Comparison of ENCODE assay signal across 8 cellular contexts in genomic region chr5:157948738-157949410, GRCh38.
DNase-seq lines count a peak whose midpoint lies in the region; ATAC-seq and TF ChIP-seq lines count a peak whose summit lies in the region.

No MANE protein-coding gene starts in this region.

- H3K9me3 ChIP-seq in AG04450 (ENCODE audit: control insufficient read depth, insufficient read depth, low read length), result no peaks in the 10 kb centered on the region
- H3K9me3 ChIP-seq in left lung, result no peaks in the 10 kb centered on the region

- H3K27ac ChIP-seq in AG04450 (ENCODE audit: low read depth, low read length), result no peak overlapping the region
- H3K27ac ChIP-seq in left lung, result no peak overlapping the region

- H3K27me3 ChIP-seq in AG04450 (ENCODE audit: control insufficient read depth, insufficient read depth, low read length), result no peaks in the 10 kb centered on the region
- H3K27me3 ChIP-seq in left lung, result no peaks in the 10 kb centered on the region

- TF ChIP-seq CTCF in AG04450 (IDR thresholded peaks at IDR 0.05; ENCODE audit: low read depth, low read length), result peak; percentile 94
- TF ChIP-seq CTCF in choroid plexus epithelial cell (conservative IDR thresholded peaks at IDR 0.05; ENCODE audit: low read depth, low read length), result peak; percentile 94
- peak; percentile 73 to 82 for TF ChIP-seq CTCF in left lung (IDR thresholded peaks at IDR 0.05)

- H3K4me1 ChIP-seq in left lung, result peaks cover 0 to 5% of the 10 kb centered on the region in 2 donors

- H3K36me3 ChIP-seq in left lung, result no peaks in the 10 kb centered on the region

- CTCF ChIA-PET in AG04450 (lab: Charles Lee), result interaction anchor here (0.5 to 4.4 kb wide), 67 partner anchors 8 to 1815 kb away, joined by 3 to 80 read pairs (median 7); partner anchors contain the start of gene CLINT1

- H3K4me3 ChIP-seq in AG04450 (ENCODE audit: low read depth, low read length), result no peak overlapping the region
- peak overlapping the region; percentile 27 for H3K4me3 ChIP-seq in choroid plexus epithelial cell (ENCODE audit: low read depth, low read length)
- H3K4me3 ChIP-seq in left lung, result no peak overlapping the region

- DNase-seq in AG04450 (ENCODE audit: low read depth, low spot score) (peak; percentile 85), NCI-H446 treated with DMSO at 0.1 percent for 48 hours (lab: John Stamatoyannopoulos, UW) (peak; percentile 71), choroid plexus epithelial cell (ENCODE audit: low read depth) (peak; percentile 97), left lung (peak in 1 of 2 donors; percentile 88)
- peak; percentile 51 for DNase-seq in activated CD4-positive, alpha-beta T cell treated with anti-CD3 and anti-CD28 coated beads for 1 hour
- DNase-seq in stimulated activated CD4-positive, alpha-beta T cell treated with anti-CD3 and anti-CD28 coated beads, Interleukin-4, amount 100 ng/mL, for 1 hour, result peak; percentile 76

- ATAC-seq in GM18868 (IDR thresholded peaks at IDR 0.05; ENCODE audit: unreplicated experiment) (peak; percentile 96), HG03342 (IDR thresholded peaks at IDR 0.05; ENCODE audit: unreplicated experiment) (peak; percentile 91), left lung (peak; percentile 100)

- POLR2A ChIA-PET in AG04450 (lab: Yijun Ruan, JAX), result interaction anchor here (0.6 kb wide), 1 partner anchor 45 kb away, joined by 8 read pairs; no protein-coding TSS in a partner anchor

- intact Hi-C loops in left lung (cut with DNase I), result no loop called here
